Comparison of ENCODE assay signal across 10 cellular contexts in the genomic region with DNA sequence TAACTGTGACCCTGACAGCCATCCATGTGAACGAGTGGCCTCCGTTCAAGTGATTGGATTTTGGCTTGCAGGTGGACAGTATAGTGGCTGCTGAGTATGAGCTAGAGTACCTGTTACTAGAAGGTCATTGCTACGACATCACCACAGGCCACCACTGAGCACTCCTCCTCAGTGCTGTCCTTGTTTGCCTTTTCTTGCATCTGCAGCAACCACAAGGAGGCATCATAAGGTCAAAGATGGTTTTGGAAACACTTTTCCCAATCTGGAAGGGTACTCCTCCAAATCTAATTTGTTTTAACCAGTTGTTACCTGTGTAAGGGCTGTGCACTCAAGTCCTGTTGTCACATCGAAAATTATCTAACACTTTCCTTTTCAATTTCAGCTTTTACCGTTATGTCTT.
DNase-seq lines count a peak whose midpoint lies in the region; ATAC-seq and TF ChIP-seq lines count a peak whose summit lies in the region.
"Had no signal": no experiment of that assay in that cellular context is flagged by ENCODE, and none has a peak within 500 bp of the region (broad histone marks: within the 10 kb centered on the region; RNA-seq: fewer than 3 reads in every experiment).

No MANE protein-coding gene starts in this region.

- H3K27ac ChIP-seq in liver (ENCODE audit: low read depth in 1 of 2, low read length in 2 of 2) (no peak overlapping the region), tibial artery (no peak overlapping the region)

- CTCF ChIA-PET in activated CD8-positive, alpha-beta memory T cell treated with anti-CD3 and anti-CD28 coated beads, Interleukin-2, amount 10 ng/mL, durations not matched to agents 7 days and 5 days (lab: Charles Lee) = interaction anchor here (1.8 kb wide), 1 partner anchor 9 kb away, joined by 6 read pairs; no protein-coding TSS in a partner anchor

- peak; percentile 25 for TF ChIP-seq CTCF in cardiac fibroblast (IDR thresholded peaks at IDR 0.05; ENCODE audit: low read depth, low read length)
- TF ChIP-seq CTCF in liver (IDR thresholded peaks at IDR 0.05; ENCODE audit: low read depth, low read length, missing input control) = peak; percentile 17
- TF ChIP-seq CTCF in tibial artery (IDR thresholded peaks at IDR 0.05) = no peak

- no peak overlapping the region for H3K27ac Mint-ChIP-seq in activated CD8-positive, alpha-beta memory T cell treated with anti-CD3 and anti-CD28 coated beads, Interleukin-2, amount 10 ng/mL, durations not matched to agents 7 days and 5 days

- H3K4me1 ChIP-seq in liver (ENCODE audit: control insufficient read depth in 4 of 4, insufficient read depth in 4 of 4, low read length in 3 of 4) (no peaks in the 10 kb centered on the region), tibial artery (no peaks in the 10 kb centered on the region)

- WGBS in liver = 87% methylated on average over 5 of the region's 5 CpGs

- H3K4me3 ChIP-seq in cardiac fibroblast (replicated peaks in 1 of 2; ENCODE audit: low read depth in 2 of 2, low read length in 2 of 2) (no peak overlapping the region), liver (ENCODE audit: low read depth in 1 of 3, low read length in 3 of 3) (no peak overlapping the region), tibial artery (no peak overlapping the region)

- H3K4me1 Mint-ChIP-seq in activated CD8-positive, alpha-beta memory T cell treated with anti-CD3 and anti-CD28 coated beads, Interleukin-2, amount 10 ng/mL, durations not matched to agents 7 days and 5 days = peaks cover 13% of the 10 kb centered on the region

- intact Hi-C loops in tibial artery (cut with DNase I; ENCODE audit: low total_unique reads) = no loop called here

- ATAC-seq in activated CD8-positive, alpha-beta memory T cell treated with anti-CD3 and anti-CD28 coated beads, Interleukin-2, amount 10 ng/mL, durations not matched to agents 7 days and 5 days = no peak

- H3K4me3 Mint-ChIP-seq in activated CD8-positive, alpha-beta memory T cell treated with anti-CD3 and anti-CD28 coated beads, Interleukin-2, amount 10 ng/mL, durations not matched to agents 7 days and 5 days = no peak overlapping the region

- H3K36me3 ChIP-seq in liver (ENCODE audit: control insufficient read depth in 4 of 4, insufficient read depth in 3 of 4, low read depth in 1 of 4, low read length in 3 of 4) (peaks cover 9 to 83% (median 63%) of the 10 kb centered on the region in 4 donors), tibial artery (peaks cover 72 to 95% (median 80%) of the 10 kb centered on the region in 3 donors)

- peak; percentile 3 for DNase-seq in COLO668 (lab: John Stamatoyannopoulos, UW; ENCODE audit: unreplicated experiment)
- DNase-seq in HT-29 (ENCODE audit: low spot score) = peak; percentile 3
- DNase-seq in cardiac fibroblast (ENCODE audit: low read depth in 2 of 2) = peak in 1 of 2 donors; percentile 29
- no peak for DNase-seq in NCI-H510A (lab: John Stamatoyannopoulos, UW)
- no peak for DNase-seq in activated CD8-positive, alpha-beta memory T cell treated with anti-CD3 and anti-CD28 coated beads, Interleukin-2, amount 10 ng/mL, durations not matched to agents 7 days and 5 days
- DNase-seq in activated naive CD4-positive, alpha-beta T cell treated with Interleukin-2 at 50 U/mL for 16 hours = no peak
- DNase-seq in tibial artery = no peak
- DNase-seq: EL, NCI-H1105 treated with DMSO at 0.1 percent for 48 hours had no signal

- no peaks in the 10 kb centered on the region for H3K9me3 Mint-ChIP-seq in activated CD8-positive, alpha-beta memory T cell treated with anti-CD3 and anti-CD28 coated beads, Interleukin-2, amount 10 ng/mL, durations not matched to agents 7 days and 5 days (ENCODE audit: low read depth)

- no peak overlapping the region for H3K9ac ChIP-seq in liver (ENCODE audit: low read depth in 1 of 2, low read length in 2 of 2)

- H3K27me3 ChIP-seq in liver (ENCODE audit: control insufficient read depth in 4 of 4, insufficient read depth in 4 of 4, low read length in 3 of 4) = no peaks in the 10 kb centered on the region
- H3K27me3 ChIP-seq in tibial artery = no peaks in the 10 kb centered on the region

- no peaks in the 10 kb centered on the region for H3K27me3 Mint-ChIP-seq in activated CD8-positive, alpha-beta memory T cell treated with anti-CD3 and anti-CD28 coated beads, Interleukin-2, amount 10 ng/mL, durations not matched to agents 7 days and 5 days

- peak; percentile 41 to 61 for TF ChIP-seq RAD21 in liver (IDR thresholded peaks at IDR 0.05)

- H3K9me3 ChIP-seq in liver (ENCODE audit: control insufficient read depth in 4 of 4, low read length in 3 of 4) (no peaks in the 10 kb centered on the region), tibial artery (no peaks in the 10 kb centered on the region)

- peaks cover 41% of the 10 kb centered on the region for H3K36me3 Mint-ChIP-seq in activated CD8-positive, alpha-beta memory T cell treated with anti-CD3 and anti-CD28 coated beads, Interleukin-2, amount 10 ng/mL, durations not matched to agents 7 days and 5 days

TF ChIP-seq in liver, 16 proteins besides CTCF, POLR2A, EP300 and RAD21:
- no peak for TF ChIP-seq RXRA (IDR thresholded peaks at IDR 0.05)
- TF ChIP-seq JUND (IDR thresholded peaks at IDR 0.05) = no peak
- no peak for TF ChIP-seq ATF3 (IDR thresholded peaks at IDR 0.05)
- no peak for TF ChIP-seq GABPA (IDR thresholded peaks at IDR 0.05 in 1 of 2, conservative IDR thresholded peaks at IDR 0.05 in 1 of 2)
- no peak for TF ChIP-seq FOXA2 (IDR thresholded peaks at IDR 0.05)
- no peak for TF ChIP-seq NR2F2 (IDR thresholded peaks at IDR 0.05)
- TF ChIP-seq SP1 (IDR thresholded peaks at IDR 0.05) = no peak
- TF ChIP-seq, protein P1, sequence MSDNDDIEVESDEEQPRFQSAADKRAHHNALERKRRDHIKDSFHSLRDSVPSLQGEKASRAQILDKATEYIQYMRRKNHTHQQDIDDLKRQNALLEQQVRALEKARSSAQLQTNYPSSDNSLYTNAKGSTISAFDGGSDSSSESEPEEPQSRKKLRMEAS (IDR thresholded peaks at IDR 0.05) = no peak
- TF ChIP-seq TAF1 (conservative IDR thresholded peaks at IDR 0.05) = no peak
- no peak for TF ChIP-seq YY1 (IDR thresholded peaks at IDR 0.05)
- TF ChIP-seq HNF4G (IDR thresholded peaks at IDR 0.05) = no peak
- TF ChIP-seq, protein P2, sequence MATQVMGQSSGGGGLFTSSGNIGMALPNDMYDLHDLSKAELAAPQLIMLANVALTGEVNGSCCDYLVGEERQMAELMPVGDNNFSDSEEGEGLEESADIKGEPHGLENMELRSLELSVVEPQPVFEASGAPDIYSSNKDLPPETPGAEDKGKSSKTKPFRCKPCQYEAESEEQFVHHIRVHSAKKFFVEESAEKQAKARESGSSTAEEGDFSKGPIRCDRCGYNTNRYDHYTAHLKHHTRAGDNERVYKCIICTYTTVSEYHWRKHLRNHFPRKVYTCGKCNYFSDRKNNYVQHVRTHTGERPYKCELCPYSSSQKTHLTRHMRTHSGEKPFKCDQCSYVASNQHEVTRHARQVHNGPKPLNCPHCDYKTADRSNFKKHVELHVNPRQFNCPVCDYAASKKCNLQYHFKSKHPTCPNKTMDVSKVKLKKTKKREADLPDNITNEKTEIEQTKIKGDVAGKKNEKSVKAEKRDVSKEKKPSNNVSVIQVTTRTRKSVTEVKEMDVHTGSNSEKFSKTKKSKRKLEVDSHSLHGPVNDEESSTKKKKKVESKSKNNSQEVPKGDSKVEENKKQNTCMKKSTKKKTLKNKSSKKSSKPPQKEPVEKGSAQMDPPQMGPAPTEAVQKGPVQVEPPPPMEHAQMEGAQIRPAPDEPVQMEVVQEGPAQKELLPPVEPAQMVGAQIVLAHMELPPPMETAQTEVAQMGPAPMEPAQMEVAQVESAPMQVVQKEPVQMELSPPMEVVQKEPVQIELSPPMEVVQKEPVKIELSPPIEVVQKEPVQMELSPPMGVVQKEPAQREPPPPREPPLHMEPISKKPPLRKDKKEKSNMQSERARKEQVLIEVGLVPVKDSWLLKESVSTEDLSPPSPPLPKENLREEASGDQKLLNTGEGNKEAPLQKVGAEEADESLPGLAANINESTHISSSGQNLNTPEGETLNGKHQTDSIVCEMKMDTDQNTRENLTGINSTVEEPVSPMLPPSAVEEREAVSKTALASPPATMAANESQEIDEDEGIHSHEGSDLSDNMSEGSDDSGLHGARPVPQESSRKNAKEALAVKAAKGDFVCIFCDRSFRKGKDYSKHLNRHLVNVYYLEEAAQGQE (IDR thresholded peaks at IDR 0.05) = no peak
- TF ChIP-seq, protein P3, sequence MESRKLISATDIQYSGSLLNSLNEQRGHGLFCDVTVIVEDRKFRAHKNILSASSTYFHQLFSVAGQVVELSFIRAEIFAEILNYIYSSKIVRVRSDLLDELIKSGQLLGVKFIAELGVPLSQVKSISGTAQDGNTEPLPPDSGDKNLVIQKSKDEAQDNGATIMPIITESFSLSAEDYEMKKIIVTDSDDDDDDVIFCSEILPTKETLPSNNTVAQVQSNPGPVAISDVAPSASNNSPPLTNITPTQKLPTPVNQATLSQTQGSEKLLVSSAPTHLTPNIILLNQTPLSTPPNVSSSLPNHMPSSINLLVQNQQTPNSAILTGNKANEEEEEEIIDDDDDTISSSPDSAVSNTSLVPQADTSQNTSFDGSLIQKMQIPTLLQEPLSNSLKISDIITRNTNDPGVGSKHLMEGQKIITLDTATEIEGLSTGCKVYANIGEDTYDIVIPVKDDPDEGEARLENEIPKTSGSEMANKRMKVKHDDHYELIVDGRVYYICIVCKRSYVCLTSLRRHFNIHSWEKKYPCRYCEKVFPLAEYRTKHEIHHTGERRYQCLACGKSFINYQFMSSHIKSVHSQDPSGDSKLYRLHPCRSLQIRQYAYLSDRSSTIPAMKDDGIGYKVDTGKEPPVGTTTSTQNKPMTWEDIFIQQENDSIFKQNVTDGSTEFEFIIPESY (IDR thresholded peaks at IDR 0.05) = no peak
- no peak for TF ChIP-seq EGR1 (IDR thresholded peaks at IDR 0.05; ENCODE audit: low read depth in 2 of 2)
- TF ChIP-seq FOXA1 (IDR thresholded peaks at IDR 0.05) = no peak
- no peak for TF ChIP-seq HNF4A (conservative IDR thresholded peaks at IDR 0.05)

Comparison
In these comparisons a context has a peak if more than half of its experiments do, and no peak if none do; other contexts are left out.
1. DNase-seq: peak in COLO668 (single experiment) and HT-29 (single experiment); none in NCI-H510A (single experiment), activated CD8-positive, alpha-beta memory T cell treated with anti-CD3 and anti-CD28 coated beads, Interleukin-2, amount 10 ng/mL, durations not matched to agents 7 days and 5 days (single experiment), activated naive CD4-positive, alpha-beta T cell treated with Interleukin-2 at 50 U/mL for 16 hours (single experiment) and tibial artery (0 of 2).
2. CTCF ChIP-seq: peak in cardiac fibroblast (single experiment) and liver (single experiment); none in tibial artery (0 of 2).